1 cellular context compared by ENCODE assay signal in the genomic region with DNA sequence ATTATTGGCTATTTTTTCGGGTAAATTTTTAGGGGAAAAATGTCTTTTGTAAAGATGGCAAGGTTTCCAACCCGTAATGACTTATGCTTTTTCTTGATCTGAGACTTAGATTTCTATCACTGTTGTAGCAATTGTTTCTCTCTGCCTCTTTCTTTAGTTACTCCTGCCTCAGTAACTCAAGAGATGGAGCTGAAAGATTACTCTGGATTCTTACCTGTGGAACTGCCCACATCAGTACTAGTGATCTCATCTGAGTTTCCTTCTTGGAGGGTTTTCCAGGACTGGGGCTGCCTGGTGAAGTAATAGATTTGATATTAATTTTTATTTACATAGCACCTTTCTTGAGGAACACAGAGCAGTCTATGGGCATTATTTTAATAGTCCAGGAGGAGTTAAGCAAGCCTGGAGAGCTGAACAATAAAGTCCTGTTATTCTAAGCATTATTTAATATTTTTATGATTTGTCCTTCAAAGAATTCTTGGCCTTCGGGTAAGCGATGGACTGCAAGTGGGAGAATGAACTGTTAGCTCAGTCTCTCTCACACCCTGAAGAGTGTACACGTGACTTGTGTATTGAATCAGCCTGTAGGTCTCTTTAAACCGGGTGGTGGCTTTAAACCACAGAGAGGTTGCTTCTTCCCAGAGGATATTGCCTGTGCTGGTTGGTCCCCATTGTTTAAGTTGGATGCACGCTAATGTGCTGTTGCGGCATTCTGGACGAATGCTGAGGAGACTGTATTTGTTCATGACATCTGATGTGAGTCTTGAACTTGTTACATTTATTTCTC.
TF ChIP-seq lines count a peak whose summit lies in the region.

No MANE protein-coding gene starts in this region.

TF ChIP-seq in SK-N-SH treated with all-trans-retinoic acid at 6 μM for 48 hours, 23 proteins besides CTCF, POLR2A, EP300 and RAD21 (continued from another document):
- TF ChIP-seq, protein P1, sequence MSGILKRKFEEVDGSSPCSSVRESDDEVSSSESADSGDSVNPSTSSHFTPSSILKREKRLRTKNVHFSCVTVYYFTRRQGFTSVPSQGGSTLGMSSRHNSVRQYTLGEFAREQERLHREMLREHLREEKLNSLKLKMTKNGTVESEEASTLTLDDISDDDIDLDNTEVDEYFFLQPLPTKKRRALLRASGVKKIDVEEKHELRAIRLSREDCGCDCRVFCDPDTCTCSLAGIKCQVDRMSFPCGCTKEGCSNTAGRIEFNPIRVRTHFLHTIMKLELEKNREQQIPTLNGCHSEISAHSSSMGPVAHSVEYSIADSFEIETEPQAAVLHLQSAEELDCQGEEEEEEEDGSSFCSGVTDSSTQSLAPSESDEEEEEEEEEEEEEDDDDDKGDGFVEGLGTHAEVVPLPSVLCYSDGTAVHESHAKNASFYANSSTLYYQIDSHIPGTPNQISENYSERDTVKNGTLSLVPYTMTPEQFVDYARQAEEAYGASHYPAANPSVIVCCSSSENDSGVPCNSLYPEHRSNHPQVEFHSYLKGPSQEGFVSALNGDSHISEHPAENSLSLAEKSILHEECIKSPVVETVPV (CRISPR knock-in tag; IDR thresholded peaks at IDR 0.05): no peak
- TF ChIP-seq, protein P2, sequence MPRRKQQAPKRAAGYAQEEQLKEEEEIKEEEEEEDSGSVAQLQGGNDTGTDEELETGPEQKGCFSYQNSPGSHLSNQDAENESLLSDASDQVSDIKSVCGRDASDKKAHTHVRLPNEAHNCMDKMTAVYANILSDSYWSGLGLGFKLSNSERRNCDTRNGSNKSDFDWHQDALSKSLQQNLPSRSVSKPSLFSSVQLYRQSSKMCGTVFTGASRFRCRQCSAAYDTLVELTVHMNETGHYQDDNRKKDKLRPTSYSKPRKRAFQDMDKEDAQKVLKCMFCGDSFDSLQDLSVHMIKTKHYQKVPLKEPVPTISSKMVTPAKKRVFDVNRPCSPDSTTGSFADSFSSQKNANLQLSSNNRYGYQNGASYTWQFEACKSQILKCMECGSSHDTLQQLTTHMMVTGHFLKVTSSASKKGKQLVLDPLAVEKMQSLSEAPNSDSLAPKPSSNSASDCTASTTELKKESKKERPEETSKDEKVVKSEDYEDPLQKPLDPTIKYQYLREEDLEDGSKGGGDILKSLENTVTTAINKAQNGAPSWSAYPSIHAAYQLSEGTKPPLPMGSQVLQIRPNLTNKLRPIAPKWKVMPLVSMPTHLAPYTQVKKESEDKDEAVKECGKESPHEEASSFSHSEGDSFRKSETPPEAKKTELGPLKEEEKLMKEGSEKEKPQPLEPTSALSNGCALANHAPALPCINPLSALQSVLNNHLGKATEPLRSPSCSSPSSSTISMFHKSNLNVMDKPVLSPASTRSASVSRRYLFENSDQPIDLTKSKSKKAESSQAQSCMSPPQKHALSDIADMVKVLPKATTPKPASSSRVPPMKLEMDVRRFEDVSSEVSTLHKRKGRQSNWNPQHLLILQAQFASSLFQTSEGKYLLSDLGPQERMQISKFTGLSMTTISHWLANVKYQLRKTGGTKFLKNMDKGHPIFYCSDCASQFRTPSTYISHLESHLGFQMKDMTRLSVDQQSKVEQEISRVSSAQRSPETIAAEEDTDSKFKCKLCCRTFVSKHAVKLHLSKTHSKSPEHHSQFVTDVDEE (CRISPR knock-in tag; IDR thresholded peaks at IDR 0.05): no peak
- TF ChIP-seq ZNF565 (CRISPR knock-in tag; conservative IDR thresholded peaks at IDR 0.05; ENCODE audit: low read depth) (no peak), RARB (CRISPR knock-in tag; IDR thresholded peaks at IDR 0.05) (no peak), ARNTL (CRISPR knock-in tag; IDR thresholded peaks at IDR 0.05; ENCODE audit: borderline replicate concordance, low read depth) (no peak)
